Comparison of ENCODE assay signal across 10 cellular contexts in genomic region chr5:132905938-132906337, GRCh38. TPM values are rescaled to one million over a fixed set of nuclear protein-coding genes. Genes with fewer than 3 reads are reported as not detected.
A peak's percentile ranks its signal among the peaks of the same experiment; 100 is the strongest.
DNase-seq lines count a peak whose midpoint lies in the region; ATAC-seq and TF ChIP-seq lines count a peak whose summit lies in the region.
"Had no signal": no experiment of that assay in that cellular context is flagged by ENCODE, and none has a peak within 500 bp of the region (broad histone marks: within the 10 kb centered on the region; RNA-seq: fewer than 3 reads in every experiment).

No MANE protein-coding gene starts in this region.

- intact Hi-C loops in transverse colon (cut with DNase I; ENCODE audit: low total_unique reads): no loop called here

- no peaks in the 10 kb centered on the region for H3K27me3 ChIP-seq in transverse colon

- peaks cover 23% of the 10 kb centered on the region for H3K36me3 Mint-ChIP-seq in memory B cell

- no peak for TF ChIP-seq EP300 in transverse colon (IDR thresholded peaks at IDR 0.05; ENCODE audit: low read depth)

- H3K36me3 ChIP-seq in transverse colon: peaks cover 0 to 16% (median 8%) of the 10 kb centered on the region in 4 donors

- in situ Hi-C loops in T47D (cut with HindIII; ENCODE audit: low pct_unique_long_range_greater_than_20kb, low sequenced_read_pairs) (no loop called here), transverse colon (cut with MboI; ENCODE audit: low pct_ligation_motif_present in 1 of 4, low pct_unique_long_range_greater_than_20kb in 1 of 4, low sequenced_read_pairs in 3 of 4) (no loop called here)

- ATAC-seq in memory B cell (ENCODE audit: low read depth) (no peak), GM21528 (IDR thresholded peaks at IDR 0.05; ENCODE audit: low FRiP score, unreplicated experiment) (no peak)

- no peaks in the 10 kb centered on the region for H3K27me3 Mint-ChIP-seq in memory B cell

- peak; percentile 47 for DNase-seq in DMS153 treated with DMSO at 0.1 percent for 48 hours (lab: John Stamatoyannopoulos, UW; ENCODE audit: unreplicated experiment)
- DNase-seq in LHCN-M2 (ENCODE audit: low read depth): peak; percentile 89
- peak; percentile 7 to 88 for DNase-seq in T47D (ENCODE audit: low read depth in 1 of 2, low spot score in 1 of 2)
- no peak for DNase-seq in memory B cell (ENCODE audit: low spot score in 2 of 2)
- DNase-seq in transverse colon: no peak
- no peak for DNase-seq in GM19240 (ENCODE audit: insufficient read length, low spot score)
- DNase-seq in GOT3 (lab: John Stamatoyannopoulos, UW): no peak
- DNase-seq: NK-92 treated with Interleukin-12 subunit alpha and Interleukin-12 subunit beta, amount 100 ng/mL, for 24 hours had no signal

- H3K9me3 ChIP-seq in transverse colon: no peaks in the 10 kb centered on the region

- H3K9me3 Mint-ChIP-seq in memory B cell: no peaks in the 10 kb centered on the region

- H3K27ac Mint-ChIP-seq in memory B cell: peak overlapping the region; percentile 31

- H3K4me3 Mint-ChIP-seq in memory B cell: no peak overlapping the region

- peaks cover 13% of the 10 kb centered on the region for H3K4me1 Mint-ChIP-seq in memory B cell

- H3K4me1 ChIP-seq in transverse colon: peaks cover 0 to 15% (median 0%) of the 10 kb centered on the region in 4 donors
- H3K4me1 ChIP-seq: parathyroid adenoma had no signal

- no peak overlapping the region for H3K27ac ChIP-seq in transverse colon
- H3K27ac ChIP-seq: parathyroid adenoma had no signal

- peak in 1 of 5 experiments; percentile 21 for TF ChIP-seq CTCF in transverse colon (IDR thresholded peaks at IDR 0.05)

- 68 to 80% methylated on average over 2 of the region's 2 CpGs for WGBS in transverse colon (ENCODE audit: low coverage in 1 of 2), 2 donors

- TF ChIP-seq POLR2A in transverse colon (IDR thresholded peaks at IDR 0.05): no peak

- H3K4me3 ChIP-seq in transverse colon: no peak overlapping the region

RNA-seq across cellular contexts. Expression of gene LEAP2, which starts 32.5 kb away (rescaled TPM):
- total RNA-seq in LHCN-M2 (2014; rRNA removed) (0.17 and 0.77 TPM in 2 replicates), transverse colon (1 to 10 TPM in 3 of 4 donors, under 1 TPM in 1; 0.20 to 5.9 (median 5.1) TPM)
- 0.62 TPM for polyA plus RNA-seq in LHCN-M2 (2012)

RNA-seq across cellular contexts. Expression of gene UQCRQ, which starts 39.5 kb away (rescaled TPM):
- total RNA-seq in LHCN-M2 (2014; rRNA removed): 125 and 144 TPM in 2 replicates
- 848 TPM for polyA plus RNA-seq in LHCN-M2 (2012)
- total RNA-seq in transverse colon: 100 to 1,000 TPM; 117 to 311 (median 239) TPM

RNA-seq across cellular contexts. Expression of gene GDF9, which starts 39.7 kb away (rescaled TPM):
- total RNA-seq in LHCN-M2 (2014; rRNA removed) (0.32 TPM in 1 of 2 replicates, not detected in the other), transverse colon (under 1 TPM in 2 of 4 donors, not detected in 2; 0.27 to 0.79 TPM)
- polyA plus RNA-seq in LHCN-M2 (2012): 0.09 TPM

RNA-seq across cellular contexts. Expression of gene AFF4, which starts 57.5 kb away (rescaled TPM):
- total RNA-seq in LHCN-M2 (2014; rRNA removed) (47.4 and 59.1 TPM in 2 replicates), transverse colon (100 to 1,000 TPM in 2 of 4 donors, 10 to 100 TPM in 2; 66.1 to 122 (median 85.1) TPM)
- polyA plus RNA-seq in LHCN-M2 (2012): 18.6 TPM

Comparison
In these comparisons a context has a peak if more than half of its experiments do, and no peak if none do; other contexts are left out.
1. DNase-seq: peak in DMS153 treated with DMSO at 0.1 percent for 48 hours (single experiment), LHCN-M2 (single experiment) and T47D (2 of 2); none in memory B cell (0 of 2), transverse colon (single experiment), GM19240 (single experiment) and GOT3 (single experiment).